8 cellular contexts compared by ENCODE assay signal in genomic region chr1:111690306-111690617, GRCh38. TPM values are rescaled to one million over a fixed set of nuclear protein-coding genes. Genes with fewer than 3 reads are reported as not detected.
DNase-seq lines count a peak whose midpoint lies in the region; TF ChIP-seq lines count a peak whose summit lies in the region.

No MANE protein-coding gene starts in this region.

- H3K27me3 ChIP-seq in GM23248 (replicated peaks; ENCODE audit: insufficient read depth) = no peaks in the 10 kb centered on the region
- H3K27me3 ChIP-seq in SJCRH30 = no peaks in the 10 kb centered on the region
- H3K27me3 ChIP-seq in sigmoid colon = no peaks in the 10 kb centered on the region
- no peaks in the 10 kb centered on the region for H3K27me3 ChIP-seq in suprapubic skin

- H3F3A ChIP-seq in GM23248 (ENCODE audit: insufficient read depth) = peaks cover 20% of the 10 kb centered on the region; the same call in 1 of the 2 replicates

- H3K27ac ChIP-seq in GM23248 (no peak overlapping the region), SJCRH30 (no peak overlapping the region), sigmoid colon (peak overlapping the region; percentile 57 to 68 (median 64)), suprapubic skin (no peak overlapping the region), RWPE1 (no peak overlapping the region)

- POLR2A ChIA-PET in RWPE1 (lab: Yijun Ruan, JAX; ENCODE audit: low non-redundant PET) = no interaction called here

- CTCF ChIA-PET in RWPE1 (lab: Yijun Ruan, JAX) = interaction anchor here (0.5 to 1.2 kb wide), 4 partner anchors 15 to 182 kb away, joined by 3 to 6 read pairs (median 4); no protein-coding TSS in a partner anchor

- no peak for TF ChIP-seq EP300 in sigmoid colon (IDR thresholded peaks at IDR 0.05)
- no peak for TF ChIP-seq EP300 in suprapubic skin (IDR thresholded peaks at IDR 0.05)

- peak overlapping the region; percentile 29 for H3K4me2 ChIP-seq in GM23248 (ENCODE audit: unreplicated experiment)

- peaks cover 14% of the 10 kb centered on the region for H3K36me3 ChIP-seq in GM23248 (ENCODE audit: low read depth)
- H3K36me3 ChIP-seq in SJCRH30 = peaks cover 10% of the 10 kb centered on the region
- peaks cover 0 to 35% (median 2%) of the 10 kb centered on the region in 4 donors for H3K36me3 ChIP-seq in sigmoid colon
- H3K36me3 ChIP-seq in suprapubic skin = peaks cover 17% of the 10 kb centered on the region

- DNase-seq in GM23248 = peak; percentile 89
- peak; percentile 76 to 87 for DNase-seq in SJCRH30
- DNase-seq in globus pallidus (ENCODE audit: low spot score) = peak; percentile 57
- peak; percentile 87 for DNase-seq in sigmoid colon
- no peak for DNase-seq in SHP77 treated with DMSO at 0.1 percent for 48 hours (lab: John Stamatoyannopoulos, UW)
- DNase-seq in suprapubic skin (ENCODE audit: low spot score in 2 of 2) = no peak
- no peak for DNase-seq in GOT3 (lab: John Stamatoyannopoulos, UW)
- no peak for DNase-seq in RWPE1 (ENCODE audit: low spot score)

- H4K20me1 ChIP-seq in GM23248 (ENCODE audit: insufficient read depth) = peaks cover 5% of the 10 kb centered on the region; the same call in 1 of the 2 replicates

- in situ Hi-C loops in GM23248 (cut with MboI) = no loop called here

- H2AFZ ChIP-seq in GM23248 = no peak overlapping the region

- H3K4me1 ChIP-seq in GM23248 (ENCODE audit: insufficient read depth) (peaks cover 9% of the 10 kb centered on the region), SJCRH30 (peaks cover 10% of the 10 kb centered on the region), sigmoid colon (peaks cover 0 to 45% (median 31%) of the 10 kb centered on the region in 4 donors), suprapubic skin (peaks cover 9% of the 10 kb centered on the region)

- peaks cover 89% of the 10 kb centered on the region for H3K79me2 ChIP-seq in GM23248 (ENCODE audit: insufficient read depth)

- TF ChIP-seq CTCF in sigmoid colon (IDR thresholded peaks at IDR 0.05) (no peak), suprapubic skin (IDR thresholded peaks at IDR 0.05) (no peak), RWPE1 (conservative IDR thresholded peaks at IDR 0.05; ENCODE audit: low read depth) (no peak)

- no peak overlapping the region for H3K9ac ChIP-seq in GM23248

- no peak overlapping the region for H3K4me3 ChIP-seq in GM23248
- H3K4me3 ChIP-seq in SJCRH30 = no peak overlapping the region
- no peak overlapping the region for H3K4me3 ChIP-seq in sigmoid colon
- H3K4me3 ChIP-seq in suprapubic skin = no peak overlapping the region

- intact Hi-C loops in sigmoid colon (cut with DNase I) = no loop called here

- TF ChIP-seq POLR2A in sigmoid colon (IDR thresholded peaks at IDR 0.05) = no peak
- no peak for TF ChIP-seq POLR2A in suprapubic skin (IDR thresholded peaks at IDR 0.05)

- no peaks in the 10 kb centered on the region for H3K9me2 ChIP-seq in GM23248 (ENCODE audit: insufficient read depth)

- H3K9me3 ChIP-seq in GM23248 (ENCODE audit: low read depth) = no peaks in the 10 kb centered on the region
- H3K9me3 ChIP-seq in SJCRH30 (replicated peaks) = 0 out of 2 replicates have a peak, but pooled peaks cover 6% of the 10 kb centered on the region
- no peaks in the 10 kb centered on the region for H3K9me3 ChIP-seq in sigmoid colon
- H3K9me3 ChIP-seq in suprapubic skin = no peaks in the 10 kb centered on the region

RNA-seq across cellular contexts. Expression of gene INKA2, which starts 48.9 kb away (rescaled TPM):
- 0.63 and 1.3 TPM in 2 replicates for total RNA-seq in GM23248 (2014; rRNA removed; shearing (Covaris generic))
- polyA plus RNA-seq in GM23248 (2016; fragmentation: Nextera tagmentation; extraction: Ambion mirVana) (1.2 and 1.3 TPM in 2 replicates), sigmoid colon (1 to 10 TPM; 1.2 to 3.0 (median 2.1) TPM)
- total RNA-seq in SJCRH30 (2014; rRNA removed; shearing (Covaris generic)) = 21.3 and 22.1 TPM in 2 replicates
- total RNA-seq in sigmoid colon (1 to 10 TPM; 2.8 to 5.4 (median 4.4) TPM), suprapubic skin (1 to 10 TPM; 4.1 to 7.3 (median 5.2) TPM)

Comparison
In these comparisons a context has a peak if more than half of its experiments do, and no peak if none do; other contexts are left out.
1. DNase-seq: peak in GM23248 (single experiment), SJCRH30 (2 of 2), globus pallidus (single experiment) and sigmoid colon (single experiment); none in SHP77 treated with DMSO at 0.1 percent for 48 hours (single experiment), suprapubic skin (0 of 2), GOT3 (single experiment) and RWPE1 (single experiment).
2. H3K27ac ChIP-seq: peak in sigmoid colon (4 of 4); none in GM23248 (single experiment), SJCRH30 (single experiment), suprapubic skin (single experiment) and RWPE1 (single experiment).